ENCODE assay signal across 20 cellular contexts in genomic region chr7:138169441-138169851, GRCh38.
A peak's percentile ranks its signal among the peaks of the same experiment; 100 is the strongest.
DNase-seq lines count a peak whose midpoint lies in the region; ATAC-seq lines count a peak whose summit lies in the region.
"Had no signal": no experiment of that assay in that cellular context is flagged by ENCODE, and none has a peak within 500 bp of the region (broad histone marks: within the 10 kb centered on the region; RNA-seq: fewer than 3 reads in every experiment).

No MANE protein-coding gene starts in this region.

- H3K27me3 Mint-ChIP-seq in stimulated activated naive CD8-positive, alpha-beta T cell treated with anti-CD3 and anti-CD28 coated beads, Interleukin-15, amount 100 ng/mL, for 72 hours = peaks cover 47% of the 10 kb centered on the region

- H3K4ac ChIP-seq in mesendoderm (ENCODE audit: low read depth, low read length) = peak overlapping the region; percentile 16

- no peak overlapping the region for H2BK15ac ChIP-seq in mesendoderm (replicated peaks; ENCODE audit: low read depth)

- H3K4me3 ChIP-seq in ectodermal cell (ENCODE audit: insufficient read depth, low read depth, low read length) = no peak overlapping the region
- H3K4me3 ChIP-seq in mesendoderm (ENCODE audit: low read length) = no peak overlapping the region
- H3K4me3 ChIP-seq: ascending aorta, BLaER1, lung, psoas muscle had no signal

- peaks cover 14 to 17% of the 10 kb centered on the region in 2 donors for H3K9me3 Mint-ChIP-seq in stimulated activated naive CD8-positive, alpha-beta T cell treated with anti-CD3 and anti-CD28 coated beads, Interleukin-15, amount 100 ng/mL, for 72 hours
- H3K9me3 Mint-ChIP-seq in stimulated activated effector memory CD8-positive, alpha-beta T cell treated with anti-CD3 and anti-CD28 coated beads, Interleukin-12 subunit alpha, Interleukin-12 subunit beta, amount 100 ng/mL, for 72 hours = peaks cover 6% of the 10 kb centered on the region

- no peak overlapping the region for H3K4me2 ChIP-seq in mesendoderm (ENCODE audit: low read length)
- H3K4me2 ChIP-seq: BLaER1 had no signal

- H4K8ac ChIP-seq in mesendoderm (ENCODE audit: low read depth, low read length) = no peak overlapping the region

- 0% methylated on average over 3 of the region's 3 CpGs for WGBS in ectodermal cell, 2 experiments
- no CpG with 5 or more reads among the region's 3 CpGs for WGBS in mesendoderm (ENCODE audit: extremely low coverage, insufficient coverage, low lambda C conversion rate)

- no peak overlapping the region for H2BK5ac ChIP-seq in mesendoderm (ENCODE audit: low read length)

- H3K27ac ChIP-seq in ectodermal cell (ENCODE audit: insufficient read depth, low read depth, low read length, poor library complexity, severe bottlenecking) = peak overlapping the region; percentile 87
- peak overlapping the region; percentile 82 for H3K27ac ChIP-seq in mesendoderm (ENCODE audit: low read depth, low read length)
- H3K27ac ChIP-seq: ascending aorta, BLaER1, foreskin keratinocyte, psoas muscle had no signal

- no peak overlapping the region for H3K23ac ChIP-seq in mesendoderm (ENCODE audit: low read length)

- no peak overlapping the region for H2AK5ac ChIP-seq in mesendoderm (ENCODE audit: low read length)

- H3K36me3 Mint-ChIP-seq in stimulated activated effector memory CD8-positive, alpha-beta T cell treated with anti-CD3 and anti-CD28 coated beads, Interleukin-12 subunit alpha, Interleukin-12 subunit beta, amount 100 ng/mL, for 72 hours = no peaks in the 10 kb centered on the region

- H3K4me1 Mint-ChIP-seq in stimulated activated naive CD8-positive, alpha-beta T cell treated with anti-CD3 and anti-CD28 coated beads, Interleukin-15, amount 100 ng/mL, for 72 hours = peaks cover 37% of the 10 kb centered on the region
- peaks cover 6% of the 10 kb centered on the region for H3K4me1 Mint-ChIP-seq in stimulated activated effector memory CD8-positive, alpha-beta T cell treated with anti-CD3 and anti-CD28 coated beads, Interleukin-12 subunit alpha, Interleukin-12 subunit beta, amount 100 ng/mL, for 72 hours

- ATAC-seq in stimulated activated naive CD8-positive, alpha-beta T cell treated with anti-CD3 and anti-CD28 coated beads, Interleukin-15, Interleukin-2, amounts not matched to agents 100 U/mL and 50 U/mL, for 24 hours = peak; percentile 37
- no peak for ATAC-seq in stimulated activated naive CD8-positive, alpha-beta T cell treated with anti-CD3 and anti-CD28 coated beads, Interleukin-15, amount 100 ng/mL, for 72 hours
- ATAC-seq in stimulated activated effector memory CD8-positive, alpha-beta T cell treated with anti-CD3 and anti-CD28 coated beads, Interleukin-12 subunit alpha, Interleukin-12 subunit beta, amount 100 ng/mL, for 72 hours = no peak
- ATAC-seq: foreskin keratinocyte, psoas muscle had no signal

- H3K27me3 ChIP-seq in ectodermal cell (ENCODE audit: control insufficient read depth, insufficient read depth, low read length, poor library complexity, severe bottlenecking) (no peaks in the 10 kb centered on the region), mesendoderm (ENCODE audit: insufficient read depth, low read length, poor library complexity) (no peaks in the 10 kb centered on the region)
- H3K27me3 ChIP-seq: ascending aorta, BLaER1, foreskin keratinocyte had no signal

- H3K36me3 ChIP-seq in ectodermal cell (ENCODE audit: control insufficient read depth, insufficient read depth, low read length) = peaks cover 5% of the 10 kb centered on the region
- no peaks in the 10 kb centered on the region for H3K36me3 ChIP-seq in mesendoderm (ENCODE audit: control insufficient read depth, insufficient read depth, low read length)
- H3K36me3 ChIP-seq: ascending aorta, BLaER1 had no signal

- H4K5ac ChIP-seq in mesendoderm (ENCODE audit: low read length) = no peak overlapping the region

- no peaks in the 10 kb centered on the region for H3K79me1 ChIP-seq in mesendoderm (ENCODE audit: low read length)

- no peaks in the 10 kb centered on the region for H3K79me2 ChIP-seq in mesendoderm (ENCODE audit: control insufficient read depth, insufficient read depth, low read length)

- peak overlapping the region; percentile 96 for H3K18ac ChIP-seq in mesendoderm (ENCODE audit: low read length)

- H3K27ac Mint-ChIP-seq in stimulated activated naive CD8-positive, alpha-beta T cell treated with anti-CD3 and anti-CD28 coated beads, Interleukin-15, amount 100 ng/mL, for 72 hours = no peak overlapping the region
- no peak overlapping the region for H3K27ac Mint-ChIP-seq in stimulated activated effector memory CD8-positive, alpha-beta T cell treated with anti-CD3 and anti-CD28 coated beads, Interleukin-12 subunit alpha, Interleukin-12 subunit beta, amount 100 ng/mL, for 72 hours
- H3K27ac Mint-ChIP-seq: immature natural killer cell, naive B cell had no signal

- H3K9me3 ChIP-seq in ectodermal cell (ENCODE audit: control insufficient read depth, low read length) = peaks cover 12% of the 10 kb centered on the region
- H3K9me3 ChIP-seq: psoas muscle had no signal

- H3K4me3 Mint-ChIP-seq in stimulated activated naive CD8-positive, alpha-beta T cell treated with anti-CD3 and anti-CD28 coated beads, Interleukin-15, amount 100 ng/mL, for 72 hours = no peak overlapping the region
- H3K4me3 Mint-ChIP-seq in stimulated activated effector memory CD8-positive, alpha-beta T cell treated with anti-CD3 and anti-CD28 coated beads, Interleukin-12 subunit alpha, Interleukin-12 subunit beta, amount 100 ng/mL, for 72 hours = no peak overlapping the region
- H3K4me3 Mint-ChIP-seq: immature natural killer cell, naive B cell had no signal

- H3K4me1 ChIP-seq in ectodermal cell (ENCODE audit: control insufficient read depth, insufficient read depth, low read length) (peaks cover 29% of the 10 kb centered on the region), mesendoderm (ENCODE audit: control insufficient read depth, low read depth, low read length) (peaks cover 7% of the 10 kb centered on the region)
- H3K4me1 ChIP-seq: ascending aorta, foreskin keratinocyte, psoas muscle had no signal

- no peak for DNase-seq in stimulated activated naive CD8-positive, alpha-beta T cell treated with anti-CD3 and anti-CD28 coated beads, Interleukin-15, Interleukin-2, amounts not matched to agents 100 U/mL and 50 U/mL, for 24 hours
- no peak for DNase-seq in stimulated activated naive CD8-positive, alpha-beta T cell treated with anti-CD3 and anti-CD28 coated beads, Interleukin-15, amount 100 ng/mL, for 72 hours
- DNase-seq in mesendoderm (peak; percentile 94), NCI-H446 (lab: John Stamatoyannopoulos, UW) (no peak), CD1c-positive myeloid dendritic cell (ENCODE audit: extremely low spot score) (no peak)
- DNase-seq in activated effector memory CD4-positive, alpha-beta T cell treated with anti-CD3 and anti-CD28 coated beads, Interleukin-2, amount 50 U/mL, for 16 hours = no peak
- no peak for DNase-seq in stimulated activated effector memory CD8-positive, alpha-beta T cell treated with anti-CD3 and anti-CD28 coated beads, Interleukin-12 subunit alpha, Interleukin-12 subunit beta, amount 100 ng/mL, for 72 hours (ENCODE audit: low spot score in 2 of 2)
- DNase-seq: activated gamma-delta T cell; foreskin keratinocyte; immature natural killer cell; naive B cell; NCI-H1694; psoas muscle; Right ventricle myocardium superior; stimulated activated naive CD4-positive, alpha-beta T cell treated with Interleukin-2 at 50 U/mL for 16 hours; T-helper 2 cell had no signal

- peak overlapping the region; percentile 1 for H3K56ac ChIP-seq in mesendoderm (ENCODE audit: low read length)

- H2BK120ac ChIP-seq in mesendoderm (ENCODE audit: low read depth, low read length) = no peak overlapping the region

- H3K9ac ChIP-seq in mesendoderm (ENCODE audit: low read length) = no peak overlapping the region
- H3K9ac ChIP-seq: BLaER1 had no signal
